In genomic region chr3:168089179-168089771, GRCh38 we compare ENCODE assay signal across 18 cellular contexts. TPM values are rescaled to one million over a fixed set of nuclear protein-coding genes. Genes with fewer than 3 reads are reported as not detected.
A peak's percentile ranks its signal among the peaks of the same experiment; 100 is the strongest.
DNase-seq lines count a peak whose midpoint lies in the region; ATAC-seq and TF ChIP-seq lines count a peak whose summit lies in the region.
"Had no signal": no experiment of that assay in that cellular context is flagged by ENCODE, and none has a peak within 500 bp of the region (broad histone marks: within the 10 kb centered on the region; RNA-seq: fewer than 3 reads in every experiment).

No MANE protein-coding gene starts in this region.

- peak overlapping the region; percentile 18 for H3K27ac ChIP-seq in cardiac muscle cell
- H3K27ac ChIP-seq in VCaP: peak overlapping the region; percentile 81; the same call in 1 of the 2 replicates
- no peak overlapping the region for H3K27ac ChIP-seq in hepatocyte
- H3K27ac ChIP-seq in caudate nucleus (ENCODE audit: low read depth, low read length): no peak overlapping the region
- H3K27ac ChIP-seq: KMS-11, SJSA1 had no signal

- H3K9me3 ChIP-seq in cardiac muscle cell (ENCODE audit: low read depth) (no peaks in the 10 kb centered on the region), hepatocyte (ENCODE audit: low read depth) (no peaks in the 10 kb centered on the region)
- H3K9me3 ChIP-seq: SJSA1 had no signal

- TF ChIP-seq CTCF in cardiac muscle cell (IDR thresholded peaks at IDR 0.05; ENCODE audit: low read depth, low read length) (no peak), VCaP (conservative IDR thresholded peaks at IDR 0.05) (no peak), hepatocyte (IDR thresholded peaks at IDR 0.05; ENCODE audit: poor library complexity) (no peak), type B pancreatic cell (conservative IDR thresholded peaks at IDR 0.05) (no peak)

- peaks cover 17% of the 10 kb centered on the region for H4K20me1 ChIP-seq in hepatocyte (ENCODE audit: insufficient read depth, poor library complexity, severe bottlenecking)

- peaks cover 12% of the 10 kb centered on the region for H3K36me3 Mint-ChIP-seq in type B pancreatic cell
- H3K36me3 Mint-ChIP-seq: CD4-positive, CD25-positive, alpha-beta regulatory T cell had no signal

- H3K9me2 ChIP-seq in hepatocyte (replicated peaks; ENCODE audit: insufficient read depth): no peaks in the 10 kb centered on the region

- intact Hi-C loops in left cardiac atrium (cut with DNase I): no loop called here

- WGBS in hepatocyte (ENCODE audit: low lambda C conversion rate, missing lambda C conversion rate): 84% methylated on average over 4 of the region's 4 CpGs

- no peaks in the 10 kb centered on the region for H3K27me3 ChIP-seq in cardiac muscle cell
- H3K27me3 ChIP-seq in hepatocyte: no peaks in the 10 kb centered on the region
- H3K27me3 ChIP-seq: SJSA1 had no signal

- no peaks in the 10 kb centered on the region for H3K27me3 Mint-ChIP-seq in type B pancreatic cell
- H3K27me3 Mint-ChIP-seq: B cell had no signal

- peaks cover 59% of the 10 kb centered on the region for H3K4me1 Mint-ChIP-seq in type B pancreatic cell (ENCODE audit: unreplicated experiment)
- H3K4me1 Mint-ChIP-seq: CD4-positive, CD25-positive, alpha-beta regulatory T cell had no signal

- H2AFZ ChIP-seq in hepatocyte: no peak overlapping the region

- H3K4me3 ChIP-seq in cardiac muscle cell: no peak overlapping the region
- H3K4me3 ChIP-seq in hepatocyte: no peak overlapping the region
- H3K4me3 ChIP-seq: SJSA1 had no signal

- H3K4me3 Mint-ChIP-seq in type B pancreatic cell: peak overlapping the region; percentile 44
- H3K4me3 Mint-ChIP-seq: B cell; CD4-positive, CD25-positive, alpha-beta regulatory T cell had no signal

- H3K27ac Mint-ChIP-seq in type B pancreatic cell: peak overlapping the region; percentile 7
- H3K27ac Mint-ChIP-seq: B cell; CD4-positive, CD25-positive, alpha-beta regulatory T cell had no signal

- peak overlapping the region; percentile 85 for H3K4me2 ChIP-seq in hepatocyte

- no peak for DNase-seq in cardiac muscle cell (ENCODE audit: low read depth in 1 of 2, low spot score in 1 of 2)
- no peak for DNase-seq in left cardiac atrium
- no peak for DNase-seq in hepatocyte (ENCODE audit: low spot score)
- DNase-seq in type B pancreatic cell (ENCODE audit: extremely low spot score, unreplicated experiment): no peak
- no peak for DNase-seq in RKO (ENCODE audit: low spot score)
- no peak for DNase-seq in caudate nucleus (lab: John Stamatoyannopoulos, UW)
- DNase-seq: CD4-positive, CD25-positive, alpha-beta regulatory T cell; COR-L47; NCI-H1048; NCI-H1436; NCI-H1930; NCI-H345; NCI-H524 treated with DMSO at 0.1 percent for 48 hours had no signal

- ATAC-seq in left cardiac atrium (no peak), HG03521 (IDR thresholded peaks at IDR 0.05; ENCODE audit: unreplicated experiment) (no peak)

- H3K4me1 ChIP-seq in cardiac muscle cell (ENCODE audit: low read depth): peaks cover 57% of the 10 kb centered on the region
- H3K4me1 ChIP-seq in hepatocyte (ENCODE audit: insufficient read depth): peaks cover 42% of the 10 kb centered on the region

- peaks cover 100% of the 10 kb centered on the region for H3K79me2 ChIP-seq in hepatocyte

- peaks cover 7% of the 10 kb centered on the region for H3K9me3 Mint-ChIP-seq in type B pancreatic cell

- H3K36me3 ChIP-seq in cardiac muscle cell: no peaks in the 10 kb centered on the region
- no peaks in the 10 kb centered on the region for H3K36me3 ChIP-seq in hepatocyte (replicated peaks; ENCODE audit: insufficient read depth, low read depth)
- H3K36me3 ChIP-seq: SJSA1 had no signal

RNA-seq across cellular contexts. Expression of gene GOLIM4, which starts 6.4 kb away (rescaled TPM):
- 149 and 210 TPM in 2 replicates for total RNA-seq in cardiac muscle cell
- polyA plus RNA-seq in cardiac muscle cell: 61.9 and 73.3 TPM in 2 replicates
- 10 to 100 TPM; 52.3 to 52.4 TPM for total RNA-seq in left cardiac atrium
- 67.2 and 67.7 TPM in 2 replicates for total RNA-seq in hepatocyte
- 38.8 and 45.3 TPM in 2 replicates for polyA plus RNA-seq in hepatocyte
- total RNA-seq in type B pancreatic cell (ENCODE audit: low replicate concordance): 29.9 and 36.6 TPM in 2 replicates
- polyA plus RNA-seq: CD4-positive, CD25-positive, alpha-beta regulatory T cell had no signal

Comparison
In these comparisons a context has a peak if more than half of its experiments do, and no peak if none do; other contexts are left out.
1. H3K27ac ChIP-seq: peak in cardiac muscle cell (single experiment) and VCaP (single experiment); none in hepatocyte (single experiment) and caudate nucleus (single experiment).